1 cellular context compared by ENCODE assay signal in genomic region chr20:44900231-44900854, GRCh38.
TF ChIP-seq lines count a peak whose summit lies in the region.

No MANE protein-coding gene starts in this region.

TF ChIP-seq in WTC11, 78 proteins besides CTCF, POLR2A, EP300 and RAD21 (continued from another document):
- TF ChIP-seq, protein P1, sequence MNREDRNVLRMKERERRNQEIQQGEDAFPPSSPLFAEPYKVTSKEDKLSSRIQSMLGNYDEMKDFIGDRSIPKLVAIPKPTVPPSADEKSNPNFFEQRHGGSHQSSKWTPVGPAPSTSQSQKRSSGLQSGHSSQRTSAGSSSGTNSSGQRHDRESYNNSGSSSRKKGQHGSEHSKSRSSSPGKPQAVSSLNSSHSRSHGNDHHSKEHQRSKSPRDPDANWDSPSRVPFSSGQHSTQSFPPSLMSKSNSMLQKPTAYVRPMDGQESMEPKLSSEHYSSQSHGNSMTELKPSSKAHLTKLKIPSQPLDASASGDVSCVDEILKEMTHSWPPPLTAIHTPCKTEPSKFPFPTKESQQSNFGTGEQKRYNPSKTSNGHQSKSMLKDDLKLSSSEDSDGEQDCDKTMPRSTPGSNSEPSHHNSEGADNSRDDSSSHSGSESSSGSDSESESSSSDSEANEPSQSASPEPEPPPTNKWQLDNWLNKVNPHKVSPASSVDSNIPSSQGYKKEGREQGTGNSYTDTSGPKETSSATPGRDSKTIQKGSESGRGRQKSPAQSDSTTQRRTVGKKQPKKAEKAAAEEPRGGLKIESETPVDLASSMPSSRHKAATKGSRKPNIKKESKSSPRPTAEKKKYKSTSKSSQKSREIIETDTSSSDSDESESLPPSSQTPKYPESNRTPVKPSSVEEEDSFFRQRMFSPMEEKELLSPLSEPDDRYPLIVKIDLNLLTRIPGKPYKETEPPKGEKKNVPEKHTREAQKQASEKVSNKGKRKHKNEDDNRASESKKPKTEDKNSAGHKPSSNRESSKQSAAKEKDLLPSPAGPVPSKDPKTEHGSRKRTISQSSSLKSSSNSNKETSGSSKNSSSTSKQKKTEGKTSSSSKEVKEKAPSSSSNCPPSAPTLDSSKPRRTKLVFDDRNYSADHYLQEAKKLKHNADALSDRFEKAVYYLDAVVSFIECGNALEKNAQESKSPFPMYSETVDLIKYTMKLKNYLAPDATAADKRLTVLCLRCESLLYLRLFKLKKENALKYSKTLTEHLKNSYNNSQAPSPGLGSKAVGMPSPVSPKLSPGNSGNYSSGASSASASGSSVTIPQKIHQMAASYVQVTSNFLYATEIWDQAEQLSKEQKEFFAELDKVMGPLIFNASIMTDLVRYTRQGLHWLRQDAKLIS (CRISPR knock-in tag; IDR thresholded peaks at IDR 0.05; ENCODE audit: borderline replicate concordance): no peak
- TF ChIP-seq ETV6 (CRISPR knock-in tag; IDR thresholded peaks at IDR 0.05) (no peak), E2F5 (CRISPR knock-in tag; IDR thresholded peaks at IDR 0.05) (no peak), ZNF232 (CRISPR knock-in tag; IDR thresholded peaks at IDR 0.05) (no peak), KAT7 (CRISPR knock-in tag; IDR thresholded peaks at IDR 0.05; ENCODE audit: borderline replicate concordance) (no peak), ZNF219 (CRISPR knock-in tag; IDR thresholded peaks at IDR 0.05; ENCODE audit: borderline replicate concordance) (no peak), ZMAT4 (CRISPR knock-in tag; IDR thresholded peaks at IDR 0.05) (no peak), ZNF263 (CRISPR knock-in tag; IDR thresholded peaks at IDR 0.05; ENCODE audit: low read depth) (no peak), NR3C1 (CRISPR knock-in tag; conservative IDR thresholded peaks at IDR 0.05; ENCODE audit: low read depth) (no peak), ZNF396 (CRISPR knock-in tag; IDR thresholded peaks at IDR 0.05; ENCODE audit: borderline replicate concordance) (no peak)
- TF ChIP-seq, protein P2, sequence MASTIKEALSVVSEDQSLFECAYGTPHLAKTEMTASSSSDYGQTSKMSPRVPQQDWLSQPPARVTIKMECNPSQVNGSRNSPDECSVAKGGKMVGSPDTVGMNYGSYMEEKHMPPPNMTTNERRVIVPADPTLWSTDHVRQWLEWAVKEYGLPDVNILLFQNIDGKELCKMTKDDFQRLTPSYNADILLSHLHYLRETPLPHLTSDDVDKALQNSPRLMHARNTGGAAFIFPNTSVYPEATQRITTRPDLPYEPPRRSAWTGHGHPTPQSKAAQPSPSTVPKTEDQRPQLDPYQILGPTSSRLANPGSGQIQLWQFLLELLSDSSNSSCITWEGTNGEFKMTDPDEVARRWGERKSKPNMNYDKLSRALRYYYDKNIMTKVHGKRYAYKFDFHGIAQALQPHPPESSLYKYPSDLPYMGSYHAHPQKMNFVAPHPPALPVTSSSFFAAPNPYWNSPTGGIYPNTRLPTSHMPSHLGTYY (CRISPR knock-in tag; IDR thresholded peaks at IDR 0.05): no peak
- TF ChIP-seq, protein P3, sequence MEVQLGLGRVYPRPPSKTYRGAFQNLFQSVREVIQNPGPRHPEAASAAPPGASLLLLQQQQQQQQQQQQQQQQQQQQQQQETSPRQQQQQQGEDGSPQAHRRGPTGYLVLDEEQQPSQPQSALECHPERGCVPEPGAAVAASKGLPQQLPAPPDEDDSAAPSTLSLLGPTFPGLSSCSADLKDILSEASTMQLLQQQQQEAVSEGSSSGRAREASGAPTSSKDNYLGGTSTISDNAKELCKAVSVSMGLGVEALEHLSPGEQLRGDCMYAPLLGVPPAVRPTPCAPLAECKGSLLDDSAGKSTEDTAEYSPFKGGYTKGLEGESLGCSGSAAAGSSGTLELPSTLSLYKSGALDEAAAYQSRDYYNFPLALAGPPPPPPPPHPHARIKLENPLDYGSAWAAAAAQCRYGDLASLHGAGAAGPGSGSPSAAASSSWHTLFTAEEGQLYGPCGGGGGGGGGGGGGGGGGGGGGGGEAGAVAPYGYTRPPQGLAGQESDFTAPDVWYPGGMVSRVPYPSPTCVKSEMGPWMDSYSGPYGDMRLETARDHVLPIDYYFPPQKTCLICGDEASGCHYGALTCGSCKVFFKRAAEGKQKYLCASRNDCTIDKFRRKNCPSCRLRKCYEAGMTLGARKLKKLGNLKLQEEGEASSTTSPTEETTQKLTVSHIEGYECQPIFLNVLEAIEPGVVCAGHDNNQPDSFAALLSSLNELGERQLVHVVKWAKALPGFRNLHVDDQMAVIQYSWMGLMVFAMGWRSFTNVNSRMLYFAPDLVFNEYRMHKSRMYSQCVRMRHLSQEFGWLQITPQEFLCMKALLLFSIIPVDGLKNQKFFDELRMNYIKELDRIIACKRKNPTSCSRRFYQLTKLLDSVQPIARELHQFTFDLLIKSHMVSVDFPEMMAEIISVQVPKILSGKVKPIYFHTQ (CRISPR knock-in tag; IDR thresholded peaks at IDR 0.05): no peak
